Comparison of ENCODE assay signal across 9 cellular contexts in genomic region chr14:104931771-104932675, GRCh38. TPM values are rescaled to one million over a fixed set of nuclear protein-coding genes. Genes with fewer than 3 reads are reported as not detected.
DNase-seq lines count a peak whose midpoint lies in the region; ATAC-seq and TF ChIP-seq lines count a peak whose summit lies in the region.
"Had no signal": no experiment of that assay in that cellular context is flagged by ENCODE, and none has a peak within 500 bp of the region (broad histone marks: within the 10 kb centered on the region; RNA-seq: fewer than 3 reads in every experiment).

No MANE protein-coding gene starts in this region.

- H3K27ac ChIP-seq in coronary artery (no peak overlapping the region), testis (no peak overlapping the region)
- H3K27ac ChIP-seq: PC-9 had no signal

- H3K4me3 ChIP-seq in coronary artery: peak overlapping the region; percentile 63
- peak overlapping the region; percentile 63 to 68 for H3K4me3 ChIP-seq in testis

- no peak for TF ChIP-seq POLR2A in testis (IDR thresholded peaks at IDR 0.05)

- peaks cover 18% of the 10 kb centered on the region for H3K27me3 Mint-ChIP-seq in activated CD4-positive, alpha-beta T cell treated with anti-CD3 and anti-CD28 coated beads, Interleukin-2, amount 10 ng/mL, durations not matched to agents 7 days and 5 days

- H3K4me1 ChIP-seq in testis: peaks cover 11% of the 10 kb centered on the region

- H3K36me3 Mint-ChIP-seq in activated CD4-positive, alpha-beta T cell treated with anti-CD3 and anti-CD28 coated beads, Interleukin-2, amount 10 ng/mL, durations not matched to agents 7 days and 5 days (ENCODE audit: low read depth): no peaks in the 10 kb centered on the region

- no peak overlapping the region for H3K27ac Mint-ChIP-seq in activated CD4-positive, alpha-beta T cell treated with anti-CD3 and anti-CD28 coated beads, Interleukin-2, amount 10 ng/mL, durations not matched to agents 7 days and 5 days

- 34 to 50% methylated on average over 22 to 61 of the region's 64 CpGs for WGBS in testis, 2 donors

- H3K36me3 ChIP-seq in testis (ENCODE audit: low read depth, missing control alignments): no peaks in the 10 kb centered on the region

- POLR2A ChIA-PET in activated CD4-positive, alpha-beta T cell treated with anti-CD3 and anti-CD28 coated beads, Interleukin-2, amount 10 ng/mL, durations not matched to agents 7 days and 5 days (lab: Charles Lee): no interaction called here

- DNase-seq in activated CD4-positive, alpha-beta T cell treated with anti-CD3 and anti-CD28 coated beads, Interleukin-2, amount 10 ng/mL, durations not matched to agents 7 days and 5 days: no peak
- DNase-seq in activated CD4-positive, alpha-beta T cell treated with anti-CD3 and anti-CD28 coated beads for 48 hours: no peak
- no peak for DNase-seq in coronary artery (ENCODE audit: low spot score)
- peak; percentile 89 for DNase-seq in mesenteric fat pad (ENCODE audit: low spot score)
- no peak for DNase-seq in testis
- no peak for DNase-seq in NCI-H1694 (lab: John Stamatoyannopoulos, UW)
- DNase-seq in RKO (ENCODE audit: low spot score): no peak
- DNase-seq: PC-9 had no signal

- ATAC-seq in GM19351 (IDR thresholded peaks at IDR 0.05; ENCODE audit: unreplicated experiment): no peak

- H3K4me1 Mint-ChIP-seq in activated CD4-positive, alpha-beta T cell treated with anti-CD3 and anti-CD28 coated beads, Interleukin-2, amount 10 ng/mL, durations not matched to agents 7 days and 5 days: peaks cover 3% of the 10 kb centered on the region

- peak overlapping the region; percentile 36 for H3K4me3 Mint-ChIP-seq in activated CD4-positive, alpha-beta T cell treated with anti-CD3 and anti-CD28 coated beads, Interleukin-2, amount 10 ng/mL, durations not matched to agents 7 days and 5 days

- TF ChIP-seq CTCF in coronary artery (IDR thresholded peaks at IDR 0.05) (no peak), testis (IDR thresholded peaks at IDR 0.05) (no peak)

- no peaks in the 10 kb centered on the region for H3K27me3 ChIP-seq in testis

- intact Hi-C loops in testis (cut with DNase I; ENCODE audit: low total_unique reads): no loop called here

- CTCF ChIA-PET in activated CD4-positive, alpha-beta T cell treated with anti-CD3 and anti-CD28 coated beads, Interleukin-2, amount 10 ng/mL, durations not matched to agents 7 days and 5 days (lab: Charles Lee): interaction anchor here (0.6 to 3.4 kb wide), 2 partner anchors 114 to 131 kb away, joined by 3 to 9 read pairs; no protein-coding TSS in a partner anchor

- H3K9me3 ChIP-seq in testis: no peaks in the 10 kb centered on the region

- H3K9me3 Mint-ChIP-seq in activated CD4-positive, alpha-beta T cell treated with anti-CD3 and anti-CD28 coated beads, Interleukin-2, amount 10 ng/mL, durations not matched to agents 7 days and 5 days: no peaks in the 10 kb centered on the region

RNA-seq across cellular contexts. Expression of gene PLD4, which starts 7.3 kb away (rescaled TPM):
- total RNA-seq in activated CD4-positive, alpha-beta T cell treated with anti-CD3 and anti-CD28 coated beads, Interleukin-2, amount 10 ng/mL, durations not matched to agents 7 days and 5 days: not detected
- total RNA-seq in mesenteric fat pad: 0.06 TPM
- total RNA-seq in testis: 1 to 10 TPM; 1.1 to 1.7 TPM
- 1.2 TPM for polyA plus RNA-seq in testis (ENCODE audit: insufficient read depth, low read depth, low replicate concordance)
- total RNA-seq: PC-9 had no signal

RNA-seq across cellular contexts. Expression of gene AHNAK2, which starts 46.2 kb away (rescaled TPM):
- not detected for total RNA-seq in activated CD4-positive, alpha-beta T cell treated with anti-CD3 and anti-CD28 coated beads, Interleukin-2, amount 10 ng/mL, durations not matched to agents 7 days and 5 days
- 15.7 TPM for total RNA-seq in mesenteric fat pad
- 10 to 100 TPM; 10.8 to 12.8 TPM for total RNA-seq in testis
- 15.1 TPM for polyA plus RNA-seq in testis (ENCODE audit: insufficient read depth, low read depth, low replicate concordance)

RNA-seq across cellular contexts. Expression of gene CLBA1, which starts 53.6 kb away (rescaled TPM):
- total RNA-seq in activated CD4-positive, alpha-beta T cell treated with anti-CD3 and anti-CD28 coated beads, Interleukin-2, amount 10 ng/mL, durations not matched to agents 7 days and 5 days: under 1 TPM; 0.60 to 0.77 TPM
- total RNA-seq in mesenteric fat pad (2.8 TPM), testis (10 to 100 TPM; 27.6 to 53.9 TPM)
- 47.6 TPM for polyA plus RNA-seq in testis (ENCODE audit: insufficient read depth, low read depth, low replicate concordance)

Comparison
In these comparisons a context has a peak if more than half of its experiments do, and no peak if none do; other contexts are left out.
1. RNA of gene AHNAK2, which starts 46.2 kb away (total RNA-seq): 15.7 TPM in mesenteric fat pad (single experiment) and 10.8 to 12.8 TPM in testis; not detected in activated CD4-positive, alpha-beta T cell treated with anti-CD3 and anti-CD28 coated beads, Interleukin-2, amount 10 ng/mL, durations not matched to agents 7 days and 5 days; every median in the first group is over 10 times any median in the second.